ENCODE assay signal across 23 cellular contexts in the genomic region with DNA sequence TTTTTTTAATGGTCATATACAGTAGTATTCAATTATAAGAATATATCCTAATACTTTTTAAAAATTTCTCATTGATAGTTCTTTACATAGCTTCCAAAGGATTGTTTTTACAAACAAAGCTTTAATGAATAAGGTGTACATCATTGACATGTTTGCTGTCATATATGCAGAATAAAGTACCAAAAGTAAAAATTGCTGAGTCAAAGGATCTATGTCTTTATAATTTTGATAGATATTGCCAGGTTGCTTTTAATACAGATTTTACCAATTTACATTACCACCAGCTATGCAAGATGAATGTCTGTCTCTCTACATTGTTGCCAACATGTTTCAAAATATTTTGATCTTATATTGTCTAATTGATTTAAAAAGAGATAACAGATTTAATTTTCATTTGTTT.
"Had no signal": no experiment of that assay in that cellular context is flagged by ENCODE, and none has a peak within 500 bp of the region (broad histone marks: within the 10 kb centered on the region; RNA-seq: fewer than 3 reads in every experiment).

No MANE protein-coding gene starts in this region.

- H3K9me3 ChIP-seq: esophagus muscularis mucosa, gastroesophageal sphincter, heart left ventricle, left lung, lower lobe of right lung, mucosa of descending colon had no signal

- H2AFZ ChIP-seq: hepatocyte had no signal

- ATAC-seq: foreskin keratinocyte; gastroesophageal sphincter; heart left ventricle; left cardiac atrium; left lung; left ventricle myocardium superior; lower lobe of right lung; mucosa of descending colon; naive thymus-derived CD8-positive, alpha-beta T cell had no signal

- H3K4me1 ChIP-seq: esophagus muscularis mucosa, foreskin keratinocyte, gastroesophageal sphincter, heart left ventricle, left lung, lower lobe of right lung had no signal

- H3K4me2 ChIP-seq: hepatocyte had no signal

- H3K4me3 ChIP-seq: coronary artery, dorsolateral prefrontal cortex, esophagus muscularis mucosa, gastroesophageal sphincter, heart left ventricle, hepatocyte, left lung, lower lobe of right lung, mucosa of descending colon had no signal

- H3K36me3 ChIP-seq: esophagus muscularis mucosa, gastroesophageal sphincter, heart left ventricle, left lung, lower lobe of right lung had no signal

- DNase-seq: dermis blood vessel endothelial cell; dorsolateral prefrontal cortex; effector CD4-positive, alpha-beta T cell; effector memory CD4-positive, alpha-beta T cell; foreskin keratinocyte; heart left ventricle; hypothalamus; immature natural killer cell; left cardiac atrium; left lung; left ventricle myocardium superior; lower lobe of right lung; mesenchymal stem cell; mucosa of descending colon; naive B cell; naive thymus-derived CD8-positive, alpha-beta T cell had no signal

- H3K79me2 ChIP-seq: hepatocyte had no signal

- H3K27me3 ChIP-seq: esophagus muscularis mucosa, foreskin keratinocyte, gastroesophageal sphincter, heart left ventricle, hepatocyte, left lung had no signal

- FAIRE-seq: endothelial cell of umbilical vein, frontal cortex, keratinocyte had no signal

- H3K27ac ChIP-seq: coronary artery, dorsolateral prefrontal cortex, esophagus muscularis mucosa, foreskin keratinocyte, gastroesophageal sphincter, heart left ventricle, hepatocyte, left lung, lower lobe of right lung had no signal
